In the genomic region with DNA sequence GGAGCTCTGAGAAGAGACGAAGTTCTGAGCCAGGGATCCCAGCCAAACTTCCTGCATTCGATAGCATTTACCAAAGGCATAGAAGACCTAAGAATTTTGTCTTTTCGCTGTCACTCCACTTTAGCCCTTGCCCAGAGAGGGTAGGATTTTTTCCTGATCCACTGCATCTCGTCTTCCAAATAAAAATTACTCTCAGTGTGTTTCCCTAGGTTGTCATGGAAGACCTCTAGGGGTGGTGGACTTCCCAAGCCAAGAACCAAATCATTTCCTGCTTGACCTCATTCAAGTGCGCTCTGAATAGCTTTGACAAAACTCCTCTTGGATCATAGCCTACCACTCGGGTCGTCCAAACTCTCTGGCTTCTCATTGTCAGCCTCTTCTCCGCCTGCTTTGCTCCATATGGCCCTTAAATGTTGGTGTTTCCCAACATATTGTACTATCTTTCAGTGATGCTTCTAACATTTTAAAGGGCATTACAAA, we compare ENCODE assay signal across 8 cellular contexts. TPM values are rescaled to one million over a fixed set of nuclear protein-coding genes. Genes with fewer than 3 reads are reported as not detected.
A peak's percentile ranks its signal among the peaks of the same experiment; 100 is the strongest.
DNase-seq lines count a peak whose midpoint lies in the region; ATAC-seq and TF ChIP-seq lines count a peak whose summit lies in the region.

No MANE protein-coding gene starts in this region.

- dilution Hi-C loops in mammary epithelial cell (cut with HindIII; ENCODE audit: low sequenced_read_pairs), result no loop called here

- H3K36me3 ChIP-seq in HUES48 (ENCODE audit: control insufficient read depth, insufficient read depth, low read length) (peaks cover 34% of the 10 kb centered on the region), mammary epithelial cell (ENCODE audit: insufficient read depth, low read length) (peaks cover 16% of the 10 kb centered on the region), lung (ENCODE audit: control insufficient read depth in 2 of 2, insufficient read depth in 2 of 2, low read length in 2 of 2) (peaks cover 1 to 8% of the 10 kb centered on the region in 2 donors), vagina (peaks cover 0 to 19% of the 10 kb centered on the region in 2 donors)

- intact Hi-C loops in mammary epithelial cell (cut with micrococcal nuclease), result loop anchor here (1.0 to 5.0 kb wide), 4 partner anchors 58 to 316 kb away; a partner anchor contains a TSS
- intact Hi-C loops in vagina (cut with DNase I), result loop anchor here (10.0 kb wide), 1 partner anchor 755 kb away; a partner anchor contains a TSS

- CTCF ChIA-PET in mammary epithelial cell (lab: Charles Lee; ENCODE audit: low non-redundant PET), result interaction anchor here (0.7 to 2.0 kb wide), 2 partner anchors 315 to 1388 kb away, joined by 3 to 13 read pairs; no protein-coding TSS in a partner anchor

- no peaks in the 10 kb centered on the region for H4K20me1 ChIP-seq in mammary epithelial cell (ENCODE audit: insufficient read depth, low read length)

- no TSS peak for BruUV-seq in mammary epithelial cell (replicated peaks; lab: Mats Ljungman, UMichigan)

- peak overlapping the region; percentile 96 for H2AFZ ChIP-seq in mammary epithelial cell (ENCODE audit: low read depth, low read length)

- no peak for TF ChIP-seq POLR2A in vagina (IDR thresholded peaks at IDR 0.05)

- no peak for TF ChIP-seq CTCF in AG09309 (IDR thresholded peaks at IDR 0.05; ENCODE audit: control insufficient read depth, insufficient read depth, low read depth, low read length, missing control alignments)
- TF ChIP-seq CTCF in mammary epithelial cell (conservative IDR thresholded peaks at IDR 0.05 in 1 of 2, IDR thresholded peaks at IDR 0.05 in 1 of 2; ENCODE audit: extremely low read depth in 1 of 2, insufficient read depth in 1 of 2, low read depth in 1 of 2, low read length in 2 of 2), result no peak
- no peak for TF ChIP-seq CTCF in lung (IDR thresholded peaks at IDR 0.05; ENCODE audit: control extremely low read depth, extremely low read depth)
- peak in 1 of 3 experiments; percentile 7 for TF ChIP-seq CTCF in vagina (IDR thresholded peaks at IDR 0.05)

- H3K27me3 ChIP-seq in HUES48 (ENCODE audit: control insufficient read depth, insufficient read depth, low read length), result no peaks in the 10 kb centered on the region
- no peaks in the 10 kb centered on the region for H3K27me3 ChIP-seq in mammary epithelial cell (ENCODE audit: insufficient read depth, low read length)
- no peaks in the 10 kb centered on the region for H3K27me3 ChIP-seq in lung (ENCODE audit: control insufficient read depth, insufficient read depth)
- no peaks in the 10 kb centered on the region for H3K27me3 ChIP-seq in vagina

- peaks cover 3% of the 10 kb centered on the region for H3K4me1 ChIP-seq in HUES48 (ENCODE audit: control insufficient read depth, insufficient read depth, low read length)
- peaks cover 4% of the 10 kb centered on the region for H3K4me1 ChIP-seq in mammary epithelial cell (ENCODE audit: insufficient read depth, low read length)
- H3K4me1 ChIP-seq in lung (ENCODE audit: control insufficient read depth in 2 of 2, insufficient read depth in 2 of 2, low read length in 2 of 2), result peaks cover 1 to 5% of the 10 kb centered on the region in 2 donors
- H3K4me1 ChIP-seq in vagina, result peaks cover 22% of the 10 kb centered on the region

- H3K9ac ChIP-seq in HUES48 (ENCODE audit: low read depth, low read length) (no peak overlapping the region), mammary epithelial cell (ENCODE audit: insufficient read depth, low read length) (no peak overlapping the region)

- peak; percentile 41 for ATAC-seq in lung (ENCODE audit: insufficient read depth, low FRiP score)
- no peak for ATAC-seq in GM21825 (IDR thresholded peaks at IDR 0.05; ENCODE audit: unreplicated experiment)

- H3K27ac ChIP-seq in HUES48 (ENCODE audit: low read depth, low read length) (no peak overlapping the region), mammary epithelial cell (ENCODE audit: insufficient read depth, low read depth, low read length) (no peak overlapping the region), lung (ENCODE audit: low read depth in 1 of 2, low read length in 1 of 2) (peak overlapping the region; percentile 76 to 83), vagina (peak overlapping the region; percentile 69)

- 28% methylated on average over 8 of the region's 8 CpGs for WGBS in mammary epithelial cell (ENCODE audit: low coverage, missing lambda C conversion rate)
- 19 to 32% methylated on average over 8 of the region's 8 CpGs for WGBS in lung, 2 donors

- in situ Hi-C loops in mammary epithelial cell (cut with MboI; ENCODE audit: low sequenced_read_pairs in 2 of 2), result loop anchor here in 1 of 2 donors (5.0 kb wide), 1 partner anchor 313 kb away; no protein-coding TSS in a partner anchor

- H3K4me3 ChIP-seq in AG09309 (ENCODE audit: control insufficient read depth, low read depth, low read length), result peak overlapping the region; percentile 80
- H3K4me3 ChIP-seq in HUES48 (ENCODE audit: low read depth, low read length), result peak overlapping the region; percentile 99
- peak overlapping the region; percentile 32 to 96 (median 74) for H3K4me3 ChIP-seq in mammary epithelial cell (replicated peaks in 1 of 3; ENCODE audit: insufficient read depth in 1 of 3, low read depth in 2 of 3, low read length in 3 of 3)
- H3K4me3 ChIP-seq in lung, result no peak overlapping the region
- peak overlapping the region; percentile 83 to 97 for H3K4me3 ChIP-seq in vagina

- DNase-seq in AG09309 (ENCODE audit: low read depth) (no peak), mammary epithelial cell (no peak), lung (ENCODE audit: low spot score) (peak; percentile 36), vagina (ENCODE audit: extremely low spot score in 2 of 2) (no peak), NCI-H82 treated with DMSO at 0.1 percent for 48 hours (lab: John Stamatoyannopoulos, UW; ENCODE audit: unreplicated experiment) (no peak)
- DNase-seq in activated CD8-positive, alpha-beta memory T cell treated with anti-CD3 and anti-CD28 coated beads, Interleukin-2, amount 50 U/mL, for 4 hours, result no peak

- peaks cover 39% of the 10 kb centered on the region for H3K79me2 ChIP-seq in mammary epithelial cell (ENCODE audit: insufficient read depth, low read length)

- H3K9me3 ChIP-seq in HUES48 (ENCODE audit: control insufficient read depth, insufficient read depth, low read length) (0 out of 2 replicates have a peak, but pooled peaks cover 4% of the 10 kb centered on the region), mammary epithelial cell (replicated peaks; ENCODE audit: insufficient read depth, low read length) (peaks cover 3% of the 10 kb centered on the region), lung (ENCODE audit: control insufficient read depth in 2 of 2, insufficient read depth in 1 of 2, low read length in 1 of 2) (no peaks in the 10 kb centered on the region), vagina (no peaks in the 10 kb centered on the region)

- H3K4me2 ChIP-seq in mammary epithelial cell (ENCODE audit: insufficient read depth, low read depth, low read length), result peak overlapping the region; percentile 74

RNA-seq across cellular contexts. Expression of a gene that starts 0.4 kb away (rescaled TPM):
- 10 to 100 TPM; 13.7 to 25.7 TPM for total RNA-seq in mammary epithelial cell
- 15.1 TPM for polyA plus RNA-seq in mammary epithelial cell
- polyA minus RNA-seq in mammary epithelial cell, result 4.8 TPM
- 10 to 100 TPM; 20.9 to 38.2 TPM for total RNA-seq in lung
- 10 to 100 TPM; 18.8 to 35.7 TPM for polyA plus RNA-seq in lung
- 13.0 TPM for total RNA-seq in vagina

RNA-seq across cellular contexts. Expression of a gene that starts 16.5 kb away (rescaled TPM):
- 10 to 100 TPM; 27.7 to 61.5 TPM for total RNA-seq in mammary epithelial cell
- polyA plus RNA-seq in mammary epithelial cell, result 16.5 TPM
- polyA minus RNA-seq in mammary epithelial cell, result 29.0 TPM
- 10 to 100 TPM; 26.2 to 32.3 TPM for total RNA-seq in lung
- polyA plus RNA-seq in lung, result 10 to 100 TPM in 1 of 2 donors, 1 to 10 TPM in 1; 9.9 to 11.3 TPM
- total RNA-seq in vagina, result 12.3 TPM

RNA-seq across cellular contexts. Expression of a gene that starts 59.1 kb away (rescaled TPM):
- total RNA-seq in mammary epithelial cell (10 to 100 TPM in 1 of 2 donors, 1 to 10 TPM in 1; 4.3 to 11.0 TPM), lung (10 to 100 TPM; 18.3 to 48.9 TPM), vagina (4.7 TPM)
- polyA plus RNA-seq in mammary epithelial cell (1.4 TPM), lung (1 to 10 TPM; 1.9 to 2.4 TPM)
- 6.9 TPM for polyA minus RNA-seq in mammary epithelial cell

Comparison
In these comparisons a context has a peak if more than half of its experiments do, and no peak if none do; other contexts are left out.
1. H3K27ac ChIP-seq: peak in lung (2 of 2) and vagina (single experiment); none in HUES48 (single experiment) and mammary epithelial cell (single experiment).